ENCODE assay signal across 16 cellular contexts in genomic region chr12:104890463-104891096, GRCh38.
A peak's percentile ranks its signal among the peaks of the same experiment; 100 is the strongest.
DNase-seq lines count a peak whose midpoint lies in the region; ATAC-seq, FAIRE-seq and TF ChIP-seq lines count a peak whose summit lies in the region.
"Had no signal": no experiment of that assay in that cellular context is flagged by ENCODE, and none has a peak within 500 bp of the region (broad histone marks: within the 10 kb centered on the region; RNA-seq: fewer than 3 reads in every experiment).

No MANE protein-coding gene starts in this region.

- no peaks in the 10 kb centered on the region for H4K20me1 ChIP-seq in OCI-LY1 (ENCODE audit: insufficient read depth, low read length)

- peak; percentile 58 for FAIRE-seq in GM19239 (lab: Jason Lieb, UNC)
- FAIRE-seq: islet of Langerhans had no signal

- H3K27ac Mint-ChIP-seq in activated CD4-positive, alpha-beta T cell treated with anti-CD3 and anti-CD28 coated beads for 36 hours: peak overlapping the region; percentile 84
- H3K27ac Mint-ChIP-seq: CD8-positive, alpha-beta T cell had no signal

- H3K9me2 ChIP-seq in OCI-LY1 (ENCODE audit: low read depth, low read length): no peaks in the 10 kb centered on the region

- POLR2A ChIA-PET in activated CD4-positive, alpha-beta T cell treated with anti-CD3 and anti-CD28 coated beads for 36 hours (lab: Charles Lee): no interaction called here

- no peaks in the 10 kb centered on the region for H3K79me2 ChIP-seq in OCI-LY1 (ENCODE audit: insufficient read depth, low read length)

- peaks cover 11% of the 10 kb centered on the region for H3K4me1 ChIP-seq in OCI-LY1 (ENCODE audit: insufficient read depth, low read length, severe bottlenecking)

- peaks cover 14% of the 10 kb centered on the region for H3K4me1 Mint-ChIP-seq in activated CD4-positive, alpha-beta T cell treated with anti-CD3 and anti-CD28 coated beads for 36 hours

- H3K9me3 ChIP-seq in OCI-LY1 (ENCODE audit: low read length): no peaks in the 10 kb centered on the region
- H3K9me3 ChIP-seq: MG63 had no signal

- no peaks in the 10 kb centered on the region for H3K36me3 ChIP-seq in OCI-LY1 (ENCODE audit: insufficient read depth, low read length)
- H3K36me3 ChIP-seq: brain microvascular endothelial cell, MG63, WERI-Rb-1 had no signal

- peak; percentile 26 for DNase-seq in activated CD4-positive, alpha-beta T cell treated with anti-CD3 and anti-CD28 coated beads for 36 hours
- DNase-seq in activated CD4-positive, alpha-beta T cell treated with anti-CD3 and anti-CD28 coated beads for 1 hour: no peak
- DNase-seq in GM19239 (ENCODE audit: insufficient read length, low spot score) (no peak), left lobe of liver (ENCODE audit: low spot score) (no peak), NCI-H1694 (lab: John Stamatoyannopoulos, UW) (no peak), hypothalamus (lab: John Stamatoyannopoulos, UW) (no peak)
- DNase-seq: brain microvascular endothelial cell; CD8-positive, alpha-beta T cell; effector CD8-positive, alpha-beta T cell; MG63; NCI-H345; PC-9; WERI-Rb-1 had no signal

- H3K27me3 ChIP-seq in OCI-LY1 (ENCODE audit: insufficient read depth, low read length): no peaks in the 10 kb centered on the region
- H3K27me3 ChIP-seq: brain microvascular endothelial cell, MG63 had no signal

- H3K4me3 Mint-ChIP-seq in activated CD4-positive, alpha-beta T cell treated with anti-CD3 and anti-CD28 coated beads for 36 hours: no peak overlapping the region
- H3K4me3 Mint-ChIP-seq: CD8-positive, alpha-beta T cell had no signal

- H3K36me3 Mint-ChIP-seq in activated CD4-positive, alpha-beta T cell treated with anti-CD3 and anti-CD28 coated beads for 36 hours (ENCODE audit: low read depth): peaks cover 1% of the 10 kb centered on the region
- H3K36me3 Mint-ChIP-seq: CD8-positive, alpha-beta T cell had no signal

- no peaks in the 10 kb centered on the region for H3K27me3 Mint-ChIP-seq in activated CD4-positive, alpha-beta T cell treated with anti-CD3 and anti-CD28 coated beads for 36 hours

- no peak overlapping the region for H3K9ac ChIP-seq in OCI-LY1 (ENCODE audit: low read length)

- no peak for TF ChIP-seq CTCF in OCI-LY1 (IDR thresholded peaks at IDR 0.05; ENCODE audit: low read length)

- H3K4me2 ChIP-seq in OCI-LY1 (ENCODE audit: low read length): no peak overlapping the region; the same call in 1 of the 2 replicates
- H3K4me2 ChIP-seq: PC-9 had no signal

- H3K4me3 ChIP-seq in OCI-LY1 (ENCODE audit: low read depth, low read length, poor library complexity, severe bottlenecking): no peak overlapping the region
- H3K4me3 ChIP-seq: MG63, PC-9 had no signal

- no peak overlapping the region for H2AFZ ChIP-seq in OCI-LY1 (ENCODE audit: low read length)
- H2AFZ ChIP-seq: PC-9 had no signal

- no peaks in the 10 kb centered on the region for H3F3A ChIP-seq in OCI-LY1 (ENCODE audit: insufficient read depth, low read length)

- intact Hi-C loops in activated CD4-positive, alpha-beta T cell treated with anti-CD3 and anti-CD28 coated beads for 36 hours (cut with DNase I, micrococcal nuclease): loop anchor here in 1 of 2 experiments (2.0 kb wide), 1 partner anchor 40 kb away; no protein-coding TSS in a partner anchor

- H3K27ac ChIP-seq in OCI-LY1 (ENCODE audit: low read depth, low read length, poor library complexity, severe bottlenecking): peak overlapping the region; percentile 28
- H3K27ac ChIP-seq: brain microvascular endothelial cell, PC-9, WERI-Rb-1 had no signal

- no peaks in the 10 kb centered on the region for H3K9me3 Mint-ChIP-seq in activated CD4-positive, alpha-beta T cell treated with anti-CD3 and anti-CD28 coated beads for 36 hours (ENCODE audit: low read depth)
- H3K9me3 Mint-ChIP-seq: CD8-positive, alpha-beta T cell had no signal

- CTCF ChIA-PET in activated CD4-positive, alpha-beta T cell treated with anti-CD3 and anti-CD28 coated beads for 36 hours (lab: Charles Lee): no interaction called here

- ATAC-seq in activated CD4-positive, alpha-beta T cell treated with anti-CD3 and anti-CD28 coated beads for 36 hours: peak; percentile 95
- ATAC-seq in left lobe of liver: peak; percentile 23
- ATAC-seq in GM21360 (IDR thresholded peaks at IDR 0.05; ENCODE audit: unreplicated experiment): no peak
- ATAC-seq: CD8-positive, alpha-beta T cell had no signal
